In genomic region chr13:78593652-78594494, GRCh38 we compare ENCODE assay signal across 15 cellular contexts. TPM values are rescaled to one million over a fixed set of nuclear protein-coding genes. Genes with fewer than 3 reads are reported as not detected.
DNase-seq lines count a peak whose midpoint lies in the region; ATAC-seq and TF ChIP-seq lines count a peak whose summit lies in the region.
"Had no signal": no experiment of that assay in that cellular context is flagged by ENCODE, and none has a peak within 500 bp of the region (broad histone marks: within the 10 kb centered on the region; RNA-seq: fewer than 3 reads in every experiment).

No MANE protein-coding gene starts in this region.

- intact Hi-C loops in activated CD4-positive, alpha-beta memory T cell treated with anti-CD3 and anti-CD28 coated beads for 36 hours (cut with micrococcal nuclease): loop anchor here (2.0 kb wide), 1 partner anchor 15 kb away; no protein-coding TSS in a partner anchor
- intact Hi-C loops in activated T-helper 1 cell treated with anti-CD3 and anti-CD28 coated beads, Interleukin-12 subunit alpha, Interleukin-12 subunit beta, Interleukin-2, Interleukin-4 antibody, amounts not matched to agents 30 ng/mL and 10 ng/mL and 1 ng/mL, durations not matched to agents 14 hours and 24 hours and 36 hours (cut with micrococcal nuclease): loop anchor here (2.0 to 5.0 kb wide), 3 partner anchors 15 to 672 kb away; no protein-coding TSS in a partner anchor

- CTCF ChIA-PET in activated CD4-positive, alpha-beta memory T cell treated with anti-CD3 and anti-CD28 coated beads, Interleukin-2, amount 10 ng/mL, durations not matched to agents 7 days and 5 days (lab: Charles Lee): no interaction called here
- CTCF ChIA-PET in activated CD4-positive, alpha-beta memory T cell treated with anti-CD3 and anti-CD28 coated beads for 36 hours (lab: Charles Lee): no interaction called here

- H3K4me1 Mint-ChIP-seq in activated CD4-positive, alpha-beta memory T cell treated with anti-CD3 and anti-CD28 coated beads, Interleukin-2, amount 10 ng/mL, durations not matched to agents 7 days and 5 days: no peaks in the 10 kb centered on the region
- peaks cover 2% of the 10 kb centered on the region for H3K4me1 Mint-ChIP-seq in activated CD4-positive, alpha-beta memory T cell treated with anti-CD3 and anti-CD28 coated beads for 36 hours (ENCODE audit: low read depth)
- H3K4me1 Mint-ChIP-seq in IgD-negative memory B cell (peaks cover 0 to 15% (median 5%) of the 10 kb centered on the region in 3 donors), neural crest cell (peaks cover 5% of the 10 kb centered on the region), HFFc6 (ENCODE audit: low read depth) (no peaks in the 10 kb centered on the region)
- no peaks in the 10 kb centered on the region for H3K4me1 Mint-ChIP-seq in activated T-helper 1 cell treated with anti-CD3 and anti-CD28 coated beads, Interleukin-12 subunit alpha, Interleukin-12 subunit beta, Interleukin-2, Interleukin-4 antibody, amounts not matched to agents 30 ng/mL and 10 ng/mL and 1 ng/mL, durations not matched to agents 14 hours and 24 hours and 36 hours (ENCODE audit: low read depth)

- ATAC-seq in HG02610 (IDR thresholded peaks at IDR 0.05; ENCODE audit: unreplicated experiment): no peak

- DNase-seq in activated CD4-positive, alpha-beta memory T cell treated with anti-CD3 and anti-CD28 coated beads, Interleukin-2, amount 10 ng/mL, durations not matched to agents 7 days and 5 days: no peak
- DNase-seq in activated CD4-positive, alpha-beta memory T cell treated with anti-CD3 and anti-CD28 coated beads for 36 hours: no peak
- no peak for DNase-seq in activated T-helper 1 cell treated with anti-CD3 and anti-CD28 coated beads, Interleukin-12 subunit alpha, Interleukin-12 subunit beta, Interleukin-2, Interleukin-4 antibody, amounts not matched to agents 30 ng/mL and 10 ng/mL and 1 ng/mL, durations not matched to agents 14 hours and 24 hours and 36 hours (ENCODE audit: low spot score)
- DNase-seq in neural crest cell (ENCODE audit: low read depth, low spot score) (no peak), GDM1 (lab: John Stamatoyannopoulos, UW) (no peak), HFFc6 (no peak)
- DNase-seq: amygdala; dermis blood vessel endothelial cell; GOT3; kidney; NCI-H524 treated with DMSO at 0.1 percent for 48 hours; SHP77 treated with DMSO at 0.1 percent for 48 hours; stimulated activated CD4-positive, alpha-beta T cell treated with anti-CD3 and anti-CD28 coated beads, Interleukin-4, amount 100 ng/mL, for 1 hour had no signal

- POLR2A ChIA-PET in activated CD4-positive, alpha-beta memory T cell treated with anti-CD3 and anti-CD28 coated beads, Interleukin-2, amount 10 ng/mL, durations not matched to agents 7 days and 5 days (lab: Charles Lee): no interaction called here
- POLR2A ChIA-PET in activated CD4-positive, alpha-beta memory T cell treated with anti-CD3 and anti-CD28 coated beads for 36 hours (lab: Charles Lee): no interaction called here

- no peak for TF ChIP-seq CTCF in neural crest cell (conservative IDR thresholded peaks at IDR 0.05)
- no peak for TF ChIP-seq CTCF in HFFc6 (IDR thresholded peaks at IDR 0.05)

- no peaks in the 10 kb centered on the region for H3K9me3 Mint-ChIP-seq in activated CD4-positive, alpha-beta memory T cell treated with anti-CD3 and anti-CD28 coated beads, Interleukin-2, amount 10 ng/mL, durations not matched to agents 7 days and 5 days
- peaks cover 2% of the 10 kb centered on the region for H3K9me3 Mint-ChIP-seq in activated CD4-positive, alpha-beta memory T cell treated with anti-CD3 and anti-CD28 coated beads for 36 hours
- H3K9me3 Mint-ChIP-seq in IgD-negative memory B cell (peaks cover 5 to 18% (median 8%) of the 10 kb centered on the region in 3 donors), neural crest cell (no peaks in the 10 kb centered on the region), HFFc6 (no peaks in the 10 kb centered on the region)
- no peaks in the 10 kb centered on the region for H3K9me3 Mint-ChIP-seq in activated T-helper 1 cell treated with anti-CD3 and anti-CD28 coated beads, Interleukin-12 subunit alpha, Interleukin-12 subunit beta, Interleukin-2, Interleukin-4 antibody, amounts not matched to agents 30 ng/mL and 10 ng/mL and 1 ng/mL, durations not matched to agents 14 hours and 24 hours and 36 hours

- H3K4me3 Mint-ChIP-seq in activated CD4-positive, alpha-beta memory T cell treated with anti-CD3 and anti-CD28 coated beads, Interleukin-2, amount 10 ng/mL, durations not matched to agents 7 days and 5 days: no peak overlapping the region
- no peak overlapping the region for H3K4me3 Mint-ChIP-seq in activated CD4-positive, alpha-beta memory T cell treated with anti-CD3 and anti-CD28 coated beads for 36 hours
- H3K4me3 Mint-ChIP-seq in IgD-negative memory B cell (peak overlapping the region in 2 of 4 donors; percentile 18 to 82), neural crest cell (peak overlapping the region; percentile 44), HFFc6 (no peak overlapping the region)
- no peak overlapping the region for H3K4me3 Mint-ChIP-seq in activated T-helper 1 cell treated with anti-CD3 and anti-CD28 coated beads, Interleukin-12 subunit alpha, Interleukin-12 subunit beta, Interleukin-2, Interleukin-4 antibody, amounts not matched to agents 30 ng/mL and 10 ng/mL and 1 ng/mL, durations not matched to agents 14 hours and 24 hours and 36 hours

- H3K27ac Mint-ChIP-seq in activated CD4-positive, alpha-beta memory T cell treated with anti-CD3 and anti-CD28 coated beads, Interleukin-2, amount 10 ng/mL, durations not matched to agents 7 days and 5 days: peak overlapping the region; percentile 44
- H3K27ac Mint-ChIP-seq in activated CD4-positive, alpha-beta memory T cell treated with anti-CD3 and anti-CD28 coated beads for 36 hours: no peak overlapping the region
- H3K27ac Mint-ChIP-seq in IgD-negative memory B cell: peak overlapping the region; percentile 92 to 98 (median 97)
- H3K27ac Mint-ChIP-seq in activated T-helper 1 cell treated with anti-CD3 and anti-CD28 coated beads, Interleukin-12 subunit alpha, Interleukin-12 subunit beta, Interleukin-2, Interleukin-4 antibody, amounts not matched to agents 30 ng/mL and 10 ng/mL and 1 ng/mL, durations not matched to agents 14 hours and 24 hours and 36 hours: peak overlapping the region; percentile 47
- H3K27ac Mint-ChIP-seq in neural crest cell (ENCODE audit: unreplicated experiment): no peak overlapping the region
- H3K27ac Mint-ChIP-seq in HFFc6: no peak overlapping the region

- peaks cover 4% of the 10 kb centered on the region for H3K36me3 Mint-ChIP-seq in activated CD4-positive, alpha-beta memory T cell treated with anti-CD3 and anti-CD28 coated beads, Interleukin-2, amount 10 ng/mL, durations not matched to agents 7 days and 5 days (ENCODE audit: low read depth)
- peaks cover 11% of the 10 kb centered on the region for H3K36me3 Mint-ChIP-seq in activated CD4-positive, alpha-beta memory T cell treated with anti-CD3 and anti-CD28 coated beads for 36 hours
- H3K36me3 Mint-ChIP-seq in IgD-negative memory B cell (no peaks in the 10 kb centered on the region), neural crest cell (ENCODE audit: low read depth) (no peaks in the 10 kb centered on the region), HFFc6 (ENCODE audit: low read depth) (no peaks in the 10 kb centered on the region)
- H3K36me3 Mint-ChIP-seq in activated T-helper 1 cell treated with anti-CD3 and anti-CD28 coated beads, Interleukin-12 subunit alpha, Interleukin-12 subunit beta, Interleukin-2, Interleukin-4 antibody, amounts not matched to agents 30 ng/mL and 10 ng/mL and 1 ng/mL, durations not matched to agents 14 hours and 24 hours and 36 hours (ENCODE audit: low read depth): no peaks in the 10 kb centered on the region

- H3K27me3 Mint-ChIP-seq in activated CD4-positive, alpha-beta memory T cell treated with anti-CD3 and anti-CD28 coated beads, Interleukin-2, amount 10 ng/mL, durations not matched to agents 7 days and 5 days: peaks cover 81% of the 10 kb centered on the region
- H3K27me3 Mint-ChIP-seq in activated CD4-positive, alpha-beta memory T cell treated with anti-CD3 and anti-CD28 coated beads for 36 hours: peaks cover 71% of the 10 kb centered on the region
- H3K27me3 Mint-ChIP-seq in IgD-negative memory B cell (peaks cover 66% of the 10 kb centered on the region), neural crest cell (ENCODE audit: low read depth) (peaks cover 97% of the 10 kb centered on the region), HFFc6 (ENCODE audit: insufficient read depth) (peaks cover 44% of the 10 kb centered on the region)
- peaks cover 82% of the 10 kb centered on the region for H3K27me3 Mint-ChIP-seq in activated T-helper 1 cell treated with anti-CD3 and anti-CD28 coated beads, Interleukin-12 subunit alpha, Interleukin-12 subunit beta, Interleukin-2, Interleukin-4 antibody, amounts not matched to agents 30 ng/mL and 10 ng/mL and 1 ng/mL, durations not matched to agents 14 hours and 24 hours and 36 hours (ENCODE audit: insufficient read depth)

RNA-seq across cellular contexts. Expression of gene POU4F1, which starts 9.5 kb away (rescaled TPM):
- under 1 TPM; 0.18 to 0.28 TPM for total RNA-seq in activated CD4-positive, alpha-beta memory T cell treated with anti-CD3 and anti-CD28 coated beads, Interleukin-2, amount 10 ng/mL, durations not matched to agents 7 days and 5 days
- under 1 TPM; 0.07 to 0.17 TPM for total RNA-seq in activated CD4-positive, alpha-beta memory T cell treated with anti-CD3 and anti-CD28 coated beads for 36 hours
- not detected for polyA plus RNA-seq in IgD-negative memory B cell
- total RNA-seq in activated T-helper 1 cell treated with anti-CD3 and anti-CD28 coated beads, Interleukin-12 subunit alpha, Interleukin-12 subunit beta, Interleukin-2, Interleukin-4 antibody, amounts not matched to agents 30 ng/mL and 10 ng/mL and 1 ng/mL, durations not matched to agents 14 hours and 24 hours and 36 hours: 0.23 and 0.29 TPM in 2 replicates
- total RNA-seq in neural crest cell: 0.19 and 0.41 TPM in 2 replicates
- not detected for total RNA-seq in HFFc6 (2021; fragmentation: NEBNext Ultra II Directional; extraction: Animal tissue kit (Norgen Biotek cat#: 25700))
- total RNA-seq: dermis blood vessel endothelial cell, kidney had no signal

Comparison
In these comparisons a context has a peak if more than half of its experiments do, and no peak if none do; other contexts are left out.
1. H3K27ac Mint-ChIP-seq: peak in activated CD4-positive, alpha-beta memory T cell treated with anti-CD3 and anti-CD28 coated beads, Interleukin-2, amount 10 ng/mL, durations not matched to agents 7 days and 5 days (single experiment), IgD-negative memory B cell (3 of 3) and activated T-helper 1 cell treated with anti-CD3 and anti-CD28 coated beads, Interleukin-12 subunit alpha, Interleukin-12 subunit beta, Interleukin-2, Interleukin-4 antibody, amounts not matched to agents 30 ng/mL and 10 ng/mL and 1 ng/mL, durations not matched to agents 14 hours and 24 hours and 36 hours (single experiment); none in activated CD4-positive, alpha-beta memory T cell treated with anti-CD3 and anti-CD28 coated beads for 36 hours (single experiment), neural crest cell (single experiment) and HFFc6 (single experiment).